Comparison of ENCODE assay signal across 28 cellular contexts in genomic region chr16:6349725-6350124, GRCh38.
"Had no signal": no experiment of that assay in that cellular context is flagged by ENCODE, and none has a peak within 500 bp of the region (broad histone marks: within the 10 kb centered on the region; RNA-seq: fewer than 3 reads in every experiment).

No MANE protein-coding gene starts in this region.

- H3K27ac Mint-ChIP-seq: immature natural killer cell; mesothelial cell of epicardium; naive B cell; natural killer cell; nephron progenitor cell; stimulated activated effector memory CD8-positive, alpha-beta T cell treated with anti-CD3 and anti-CD28 coated beads, Interleukin-12 subunit alpha, Interleukin-12 subunit beta, amount 100 ng/mL, for 72 hours; stimulated activated naive CD8-positive, alpha-beta T cell treated with anti-CD3 and anti-CD28 coated beads, Interleukin-15, Interleukin-2, amounts not matched to agents 100 ng/mL and 50 ng/mL, for 24 hours had no signal

- H3K4me3 Mint-ChIP-seq: immature natural killer cell; mesothelial cell of epicardium; naive B cell; natural killer cell; nephron progenitor cell; stimulated activated effector memory CD8-positive, alpha-beta T cell treated with anti-CD3 and anti-CD28 coated beads, Interleukin-12 subunit alpha, Interleukin-12 subunit beta, amount 100 ng/mL, for 72 hours; stimulated activated naive CD8-positive, alpha-beta T cell treated with anti-CD3 and anti-CD28 coated beads, Interleukin-15, Interleukin-2, amounts not matched to agents 100 ng/mL and 50 ng/mL, for 24 hours had no signal

- H3K4me3 ChIP-seq: left ventricle myocardium inferior, lung, ovary, prostate gland, skin epidermis, suprapubic skin, thoracic aorta, tibial artery, upper lobe of right lung had no signal

- H3K4me1 Mint-ChIP-seq: immature natural killer cell; mesothelial cell of epicardium; naive B cell; natural killer cell; nephron progenitor cell; stimulated activated effector memory CD8-positive, alpha-beta T cell treated with anti-CD3 and anti-CD28 coated beads, Interleukin-12 subunit alpha, Interleukin-12 subunit beta, amount 100 ng/mL, for 72 hours had no signal

- H3K9me3 ChIP-seq: ovary, prostate gland, thoracic aorta, tibial artery, upper lobe of right lung had no signal

- H3K9me3 Mint-ChIP-seq: nephron progenitor cell had no signal

- H3K27me3 Mint-ChIP-seq: stimulated activated naive CD8-positive, alpha-beta T cell treated with anti-CD3 and anti-CD28 coated beads, Interleukin-15, Interleukin-2, amounts not matched to agents 100 ng/mL and 50 ng/mL, for 24 hours had no signal

- H3K4me1 ChIP-seq: left ventricle myocardium inferior, prostate gland, suprapubic skin, tibial artery, upper lobe of right lung had no signal

- FAIRE-seq: islet of Langerhans, urothelium cell line had no signal

- H3K27me3 ChIP-seq: ovary, suprapubic skin, tibial artery, upper lobe of right lung had no signal

- H3K36me3 ChIP-seq: left ventricle myocardium inferior, ovary, prostate gland, suprapubic skin, thoracic aorta, tibial artery, upper lobe of right lung had no signal

- H3K36me3 Mint-ChIP-seq: immature natural killer cell; mesothelial cell of epicardium; naive B cell; natural killer cell; stimulated activated effector memory CD8-positive, alpha-beta T cell treated with anti-CD3 and anti-CD28 coated beads, Interleukin-12 subunit alpha, Interleukin-12 subunit beta, amount 100 ng/mL, for 72 hours had no signal

- H3K27ac ChIP-seq: left ventricle myocardium inferior, ovary, prostate gland, skin epidermis, suprapubic skin, thoracic aorta, tibial artery, upper lobe of right lung had no signal

- DNase-seq: hippocampal formation; immature natural killer cell; left ventricle myocardium inferior; mesendoderm; naive B cell; natural killer cell; nephron progenitor cell; ovary; retina; right cardiac atrium; stimulated activated CD4-positive, alpha-beta T cell treated with anti-CD3 and anti-CD28 coated beads, Interleukin-12 subunit alpha, Interleukin-12 subunit beta, amount 100 ng/mL, for 4 hours; stimulated activated CD4-positive, alpha-beta T cell treated with anti-CD3 and anti-CD28 coated beads, Interleukin-15, amount 100 ng/mL, for 24 hours; stimulated activated CD4-positive, alpha-beta T cell treated with anti-CD3 and anti-CD28 coated beads, Interleukin-2, amount 100 ng/mL, for 24 hours; stimulated activated CD4-positive, alpha-beta T cell treated with anti-CD3 and anti-CD28 coated beads, Interleukin-4, amount 100 ng/mL, for 1 hour; stimulated activated naive CD4-positive, alpha-beta T cell; tibial artery; trophoblast cell; upper lobe of right lung had no signal
